Comparison of ENCODE assay signal across 20 cellular contexts in genomic region chr4:147928400-147928799, GRCh38.
A peak's percentile ranks its signal among the peaks of the same experiment; 100 is the strongest.
DNase-seq lines count a peak whose midpoint lies in the region; ATAC-seq and TF ChIP-seq lines count a peak whose summit lies in the region.
"Had no signal": no experiment of that assay in that cellular context is flagged by ENCODE, and none has a peak within 500 bp of the region (broad histone marks: within the 10 kb centered on the region; RNA-seq: fewer than 3 reads in every experiment).

No MANE protein-coding gene starts in this region.

- H3K79me2 ChIP-seq in trophoblast cell (ENCODE audit: control insufficient read depth, insufficient read depth, low read length, poor library complexity) = no peaks in the 10 kb centered on the region
- no peaks in the 10 kb centered on the region for H3K79me2 ChIP-seq in OCI-LY7 (ENCODE audit: insufficient read depth, low read depth, low read length)

- no peak overlapping the region for H2BK120ac ChIP-seq in trophoblast cell (ENCODE audit: insufficient read depth, low read length, poor library complexity)

- H3K79me1 ChIP-seq in trophoblast cell (ENCODE audit: low read length) = no peaks in the 10 kb centered on the region

- no TSS peak for BruUV-seq in OCI-LY7 (replicated peaks; lab: Mats Ljungman, UMichigan)

- no peak overlapping the region for H2AK5ac ChIP-seq in trophoblast cell (ENCODE audit: low read length)

- H2AFZ ChIP-seq in trophoblast cell (ENCODE audit: insufficient read depth, low read length, poor library complexity) (no peak overlapping the region), OCI-LY7 (ENCODE audit: low read length) (no peak overlapping the region)

- H3K9me3 ChIP-seq in esophagus muscularis mucosa = no peaks in the 10 kb centered on the region
- no peaks in the 10 kb centered on the region for H3K9me3 ChIP-seq in trophoblast cell (ENCODE audit: insufficient read depth, low read depth, low read length)
- H3K9me3 ChIP-seq in OCI-LY7 (ENCODE audit: low read length) = no peaks in the 10 kb centered on the region
- H3K9me3 ChIP-seq: ovary, tibial nerve had no signal

- CTCF ChIA-PET in OCI-LY7 (lab: Charles Lee; ENCODE audit: unreplicated experiment) = interaction anchor here (0.6 kb wide), 1 partner anchor 44 kb away, joined by 4 read pairs; no protein-coding TSS in a partner anchor

- H4K8ac ChIP-seq in trophoblast cell (ENCODE audit: low read depth, low read length) = no peak overlapping the region

- H2BK12ac ChIP-seq in trophoblast cell (ENCODE audit: low read length) = no peak overlapping the region

- ATAC-seq in stimulated activated naive CD8-positive, alpha-beta T cell treated with anti-CD3 and anti-CD28 coated beads, Interleukin-15, amount 100 ng/mL, for 72 hours = no peak
- ATAC-seq: activated T-helper 17 cell treated with anti-CD3 and anti-CD28 coated beads, Interleukin-2, amount 50 U/mL, for 72 hours had no signal

- DNase-seq in DMS53 treated with DMSO at 0.1 percent for 48 hours (lab: John Stamatoyannopoulos, UW; ENCODE audit: unreplicated experiment) (peak; percentile 63), NCI-H69 (lab: John Stamatoyannopoulos, UW) (peak; percentile 2), esophagus muscularis mucosa (ENCODE audit: extremely low spot score) (no peak), trophoblast cell (no peak), HUDEP-2 (lab: John Stamatoyannopoulos, UW; ENCODE audit: unreplicated experiment in 76 of 76) (no peak), OCI-LY7 (ENCODE audit: low spot score) (no peak), KG1 (lab: John Stamatoyannopoulos, UW) (no peak)
- no peak for DNase-seq in stimulated activated naive CD8-positive, alpha-beta T cell treated with anti-CD3 and anti-CD28 coated beads, Interleukin-15, amount 100 ng/mL, for 72 hours
- DNase-seq: activated B cell treated with CpG ODN at 0.5 μM for 24 hours; activated CD8-positive, alpha-beta memory T cell treated with anti-CD3 and anti-CD28 coated beads for 24 hours; CD4-positive, CD25-positive, alpha-beta regulatory T cell; DMS79 treated with DMSO at 0.1 percent for 48 hours; head of caudate nucleus; kidney glomerular epithelial cell; NCI-H526 treated with DMSO at 0.1 percent for 48 hours; ovary; SW 1271 had no signal

- H4K91ac ChIP-seq in trophoblast cell (ENCODE audit: low read depth, low read length) = no peak overlapping the region

- H3K4me2 ChIP-seq in trophoblast cell (ENCODE audit: low read length) = no peak overlapping the region
- H3K4me2 ChIP-seq in OCI-LY7 (ENCODE audit: low read length) = no peak overlapping the region
- H3K4me2 ChIP-seq: smooth muscle cell had no signal

- H3K9ac ChIP-seq in trophoblast cell (ENCODE audit: low read length) = no peak overlapping the region

- peak overlapping the region; percentile 4 to 53 (median 24) for H3K27ac ChIP-seq in esophagus muscularis mucosa (replicated peaks in 1 of 4)
- H3K27ac ChIP-seq in trophoblast cell (ENCODE audit: low read depth, low read length) = no peak overlapping the region
- H3K27ac ChIP-seq in OCI-LY7 (ENCODE audit: low read depth, low read length, poor library complexity, severe bottlenecking) = no peak overlapping the region
- H3K27ac ChIP-seq: ovary, tibial nerve had no signal

- peaks cover 15 to 44% (median 34%) of the 10 kb centered on the region in 4 donors for H3K4me1 ChIP-seq in esophagus muscularis mucosa
- no peaks in the 10 kb centered on the region for H3K4me1 ChIP-seq in trophoblast cell (ENCODE audit: control insufficient read depth in 1 of 2, insufficient read depth in 2 of 2, low read length in 2 of 2)
- no peaks in the 10 kb centered on the region for H3K4me1 ChIP-seq in OCI-LY7 (ENCODE audit: insufficient read depth, low read length, poor library complexity, severe bottlenecking)

- no peak overlapping the region for H3K18ac ChIP-seq in trophoblast cell (ENCODE audit: low read length)

- H4K20me1 ChIP-seq in OCI-LY7 (ENCODE audit: insufficient read depth, low read length) = no peaks in the 10 kb centered on the region

- no peaks in the 10 kb centered on the region for H3K9me2 ChIP-seq in OCI-LY7 (ENCODE audit: insufficient read depth, low read length)

- H3K4me1 Mint-ChIP-seq in stimulated activated naive CD8-positive, alpha-beta T cell treated with anti-CD3 and anti-CD28 coated beads, Interleukin-15, amount 100 ng/mL, for 72 hours = no peaks in the 10 kb centered on the region
- H3K4me1 Mint-ChIP-seq: activated B cell treated with CpG ODN at 0.5 μM for 24 hours had no signal

- no peak for TF ChIP-seq CTCF in esophagus muscularis mucosa (IDR thresholded peaks at IDR 0.05)
- TF ChIP-seq CTCF in OCI-LY7 (conservative IDR thresholded peaks at IDR 0.05; ENCODE audit: low read length) = no peak

- TF ChIP-seq EP300 in esophagus muscularis mucosa (IDR thresholded peaks at IDR 0.05) = no peak

- H3K14ac ChIP-seq in trophoblast cell (ENCODE audit: low read length) = no peak overlapping the region

- H3K4me3 ChIP-seq in esophagus muscularis mucosa (no peak overlapping the region), trophoblast cell (ENCODE audit: low read depth, low read length) (no peak overlapping the region), OCI-LY7 (ENCODE audit: low read depth, low read length, poor library complexity, severe bottlenecking) (no peak overlapping the region)
- H3K4me3 ChIP-seq: ovary, smooth muscle cell, tibial nerve had no signal

- TF ChIP-seq POLR2A in esophagus muscularis mucosa (IDR thresholded peaks at IDR 0.05; ENCODE audit: low read depth) = no peak

- POLR2A ChIA-PET in OCI-LY7 (lab: Charles Lee) = interaction anchor here (1.1 to 1.6 kb wide), 2 partner anchors 12 to 21 kb away, joined by 3 to 5 read pairs; no protein-coding TSS in a partner anchor

- H3K27me3 Mint-ChIP-seq in stimulated activated naive CD8-positive, alpha-beta T cell treated with anti-CD3 and anti-CD28 coated beads, Interleukin-15, amount 100 ng/mL, for 72 hours = no peaks in the 10 kb centered on the region
- H3K27me3 Mint-ChIP-seq: activated B cell treated with CpG ODN at 0.5 μM for 24 hours; activated T-helper 17 cell treated with anti-CD3 and anti-CD28 coated beads, Interleukin-2, amount 50 U/mL, for 72 hours; CD4-positive, CD25-positive, alpha-beta regulatory T cell had no signal

- H3K27me3 ChIP-seq in esophagus muscularis mucosa (no peaks in the 10 kb centered on the region), trophoblast cell (ENCODE audit: insufficient read depth, low read length) (no peaks in the 10 kb centered on the region)
- H3K27me3 ChIP-seq: ovary, tibial nerve had no signal

- H3K27ac Mint-ChIP-seq in stimulated activated naive CD8-positive, alpha-beta T cell treated with anti-CD3 and anti-CD28 coated beads, Interleukin-15, amount 100 ng/mL, for 72 hours = no peak overlapping the region
- H3K27ac Mint-ChIP-seq: activated B cell treated with CpG ODN at 0.5 μM for 24 hours; activated T-helper 17 cell treated with anti-CD3 and anti-CD28 coated beads, Interleukin-2, amount 50 U/mL, for 72 hours; CD4-positive, CD25-positive, alpha-beta regulatory T cell had no signal

- no peak overlapping the region for H3K4me3 Mint-ChIP-seq in stimulated activated naive CD8-positive, alpha-beta T cell treated with anti-CD3 and anti-CD28 coated beads, Interleukin-15, amount 100 ng/mL, for 72 hours
- H3K4me3 Mint-ChIP-seq: activated B cell treated with CpG ODN at 0.5 μM for 24 hours; activated T-helper 17 cell treated with anti-CD3 and anti-CD28 coated beads, Interleukin-2, amount 50 U/mL, for 72 hours had no signal

- intact Hi-C loops in esophagus muscularis mucosa (cut with DNase I) = no loop called here
- intact Hi-C loops in OCI-LY7 (cut with micrococcal nuclease; ENCODE audit: unreplicated experiment) = no loop called here

- no peaks in the 10 kb centered on the region for H3K9me3 Mint-ChIP-seq in stimulated activated naive CD8-positive, alpha-beta T cell treated with anti-CD3 and anti-CD28 coated beads, Interleukin-15, amount 100 ng/mL, for 72 hours
- H3K9me3 Mint-ChIP-seq: activated B cell treated with CpG ODN at 0.5 μM for 24 hours; activated T-helper 17 cell treated with anti-CD3 and anti-CD28 coated beads, Interleukin-2, amount 50 U/mL, for 72 hours; CD4-positive, CD25-positive, alpha-beta regulatory T cell had no signal

- H2BK5ac ChIP-seq in trophoblast cell (ENCODE audit: low read depth, low read length, poor library complexity) = no peak overlapping the region

- H3K36me3 ChIP-seq in esophagus muscularis mucosa = peaks cover 5 to 50% (median 10%) of the 10 kb centered on the region in 4 donors
- H3K36me3 ChIP-seq in trophoblast cell (ENCODE audit: control insufficient read depth in 1 of 2, insufficient read depth in 2 of 2, low read length in 2 of 2) = peaks cover 0 to 2% of the 10 kb centered on the region in 2 experiments
- H3K36me3 ChIP-seq in OCI-LY7 (ENCODE audit: insufficient read depth, low read length) = no peaks in the 10 kb centered on the region
- H3K36me3 ChIP-seq: ovary had no signal

- peak overlapping the region; percentile 77 for H3K23ac ChIP-seq in trophoblast cell (ENCODE audit: low read length)

- H3K4ac ChIP-seq in trophoblast cell (ENCODE audit: low read depth, low read length) = no peak overlapping the region

- H4K12ac ChIP-seq in trophoblast cell (ENCODE audit: low read depth, low read length) = no peak overlapping the region

- WGBS in esophagus muscularis mucosa = 34% methylated on average over 5 of the region's 5 CpGs
- no CpG with 5 or more reads among the region's 5 CpGs for WGBS in trophoblast cell (ENCODE audit: extremely low coverage, insufficient coverage, insufficient read length)

Comparison
In these comparisons a context has a peak if more than half of its experiments do, and no peak if none do; other contexts are left out.
1. DNase-seq: peak in DMS53 treated with DMSO at 0.1 percent for 48 hours (single experiment) and NCI-H69 (single experiment); none in esophagus muscularis mucosa (single experiment), trophoblast cell (0 of 2), HUDEP-2 (0 of 76), OCI-LY7 (single experiment), KG1 (single experiment) and stimulated activated naive CD8-positive, alpha-beta T cell treated with anti-CD3 and anti-CD28 coated beads, Interleukin-15, amount 100 ng/mL, for 72 hours (0 of 2).
2. H3K27ac ChIP-seq: peak in esophagus muscularis mucosa (4 of 4); none in trophoblast cell (single experiment) and OCI-LY7 (single experiment).